In genomic region chr4:6011686-6012085, GRCh38 we compare ENCODE assay signal across 16 cellular contexts. TPM values are rescaled to one million over a fixed set of nuclear protein-coding genes. Genes with fewer than 3 reads are reported as not detected.
DNase-seq lines count a peak whose midpoint lies in the region; ATAC-seq and TF ChIP-seq lines count a peak whose summit lies in the region.
"Had no signal": no experiment of that assay in that cellular context is flagged by ENCODE, and none has a peak within 500 bp of the region (broad histone marks: within the 10 kb centered on the region; RNA-seq: fewer than 3 reads in every experiment).

No MANE protein-coding gene starts in this region.

- POLR2A ChIA-PET in activated CD8-positive, alpha-beta T cell treated with anti-CD3 and anti-CD28 coated beads for 36 hours (lab: Charles Lee) = interaction anchor here (0.7 kb wide), 1 partner anchor 32 kb away, joined by 3 read pairs; no protein-coding TSS in a partner anchor

- H3K4me1 Mint-ChIP-seq in activated CD8-positive, alpha-beta T cell treated with anti-CD3 and anti-CD28 coated beads for 36 hours (ENCODE audit: low read depth) = no peaks in the 10 kb centered on the region

- H3K9me3 ChIP-seq in suprapubic skin = no peaks in the 10 kb centered on the region

- H3K27me3 Mint-ChIP-seq in activated CD8-positive, alpha-beta T cell treated with anti-CD3 and anti-CD28 coated beads for 36 hours = peaks cover 19% of the 10 kb centered on the region

- H3K4me1 ChIP-seq in suprapubic skin = peaks cover 5% of the 10 kb centered on the region

- H3K27ac ChIP-seq in suprapubic skin = no peak overlapping the region
- H3K27ac ChIP-seq: hepatocyte, SK-N-MC had no signal

- no peak for TF ChIP-seq CTCF in suprapubic skin (IDR thresholded peaks at IDR 0.05)
- TF ChIP-seq CTCF in activated CD8-positive, alpha-beta T cell treated with anti-CD3 and anti-CD28 coated beads for 36 hours (IDR thresholded peaks at IDR 0.05) = no peak

- no peak overlapping the region for H3K4me3 ChIP-seq in suprapubic skin
- H3K4me3 ChIP-seq: GM12878, hepatocyte, SK-N-MC had no signal

- intact Hi-C loops in activated CD8-positive, alpha-beta T cell treated with anti-CD3 and anti-CD28 coated beads for 36 hours (cut with micrococcal nuclease) = no loop called here
- intact Hi-C loops in posterior vena cava (cut with DNase I) = no loop called here

- no peaks in the 10 kb centered on the region for H3K36me3 ChIP-seq in suprapubic skin

- TF ChIP-seq POLR2A in suprapubic skin (IDR thresholded peaks at IDR 0.05) = no peak

- no peak overlapping the region for H3K27ac Mint-ChIP-seq in activated CD8-positive, alpha-beta T cell treated with anti-CD3 and anti-CD28 coated beads for 36 hours
- H3K27ac Mint-ChIP-seq: HFFc6 had no signal

- WGBS in suprapubic skin = 8% methylated on average over 6 of the region's 8 CpGs

- DNase-seq in DMS153 treated with DMSO at 0.1 percent for 48 hours (lab: John Stamatoyannopoulos, UW; ENCODE audit: unreplicated experiment) = peak; percentile 8
- DNase-seq in HT1080 (ENCODE audit: low read depth) = peak; percentile 23
- peak in 46 of 58 donors; percentile 3 to 77 (median 33) for DNase-seq in anterior cingulate cortex (lab: John Stamatoyannopoulos, UW)
- DNase-seq in midbrain (lab: John Stamatoyannopoulos, UW) = peak; percentile 38
- DNase-seq in suprapubic skin (ENCODE audit: low spot score in 2 of 2) = no peak
- no peak for DNase-seq in activated CD8-positive, alpha-beta T cell treated with anti-CD3 and anti-CD28 coated beads for 36 hours
- DNase-seq in posterior vena cava (ENCODE audit: low spot score) = no peak
- DNase-seq: activated T-cell treated with anti-CD3 and anti-CD28 coated beads, Interleukin-2, amount 50 U/mL, for 1 hour; HFFc6; NCI-H446 treated with DMSO at 0.1 percent for 48 hours had no signal

- H3K36me3 Mint-ChIP-seq in activated CD8-positive, alpha-beta T cell treated with anti-CD3 and anti-CD28 coated beads for 36 hours (ENCODE audit: low read depth) = no peaks in the 10 kb centered on the region

- no peaks in the 10 kb centered on the region for H3K9me3 Mint-ChIP-seq in activated CD8-positive, alpha-beta T cell treated with anti-CD3 and anti-CD28 coated beads for 36 hours

- H3K4me3 Mint-ChIP-seq in activated CD8-positive, alpha-beta T cell treated with anti-CD3 and anti-CD28 coated beads for 36 hours = no peak overlapping the region
- H3K4me3 Mint-ChIP-seq: HFFc6 had no signal

- ATAC-seq in activated CD8-positive, alpha-beta T cell treated with anti-CD3 and anti-CD28 coated beads for 36 hours = no peak
- ATAC-seq in HG02588 (IDR thresholded peaks at IDR 0.05; ENCODE audit: unreplicated experiment) = no peak
- ATAC-seq: activated CD4-positive, CD25-positive, alpha-beta regulatory T cell treated with anti-CD3 and anti-CD28 coated beads, Interleukin-2, amount 50 U/mL, for 24 hours; GM12878 had no signal

- H3K27me3 ChIP-seq in suprapubic skin = peaks cover 47% of the 10 kb centered on the region

- CTCF ChIA-PET in activated CD8-positive, alpha-beta T cell treated with anti-CD3 and anti-CD28 coated beads for 36 hours (lab: Charles Lee) = interaction anchor here (1.9 kb wide), 1 partner anchor 13 kb away, joined by 9 read pairs; no protein-coding TSS in a partner anchor

- TF ChIP-seq EP300 in suprapubic skin (IDR thresholded peaks at IDR 0.05) = no peak

RNA-seq across cellular contexts. Expression of gene C4orf50, which starts 6.5 kb away (rescaled TPM):
- total RNA-seq in HT1080 (2014; rRNA removed; shearing (Covaris generic)) = not detected in 2 replicates
- not detected in 2 replicates for polyA plus RNA-seq in HT1080 (2015; cell fraction: cytosol; rRNA removed)
- not detected in 2 replicates for polyA plus RNA-seq in HT1080 (2015; cell fraction: nucleus; rRNA removed)
- not detected for total RNA-seq in suprapubic skin
- under 1 TPM; 0.07 TPM for total RNA-seq in activated CD8-positive, alpha-beta T cell treated with anti-CD3 and anti-CD28 coated beads for 36 hours
- total RNA-seq in posterior vena cava = not detected
- total RNA-seq: hepatocyte, HFFc6, renal cortical epithelial cell had no signal
- polyA plus RNA-seq: hepatocyte had no signal

Comparison
In these comparisons a context has a peak if more than half of its experiments do, and no peak if none do; other contexts are left out.
1. DNase-seq: peak in DMS153 treated with DMSO at 0.1 percent for 48 hours (single experiment), HT1080 (single experiment), anterior cingulate cortex (46 of 58) and midbrain (single experiment); none in suprapubic skin (0 of 2), activated CD8-positive, alpha-beta T cell treated with anti-CD3 and anti-CD28 coated beads for 36 hours (single experiment) and posterior vena cava (single experiment).